8 cellular contexts compared by ENCODE assay signal in genomic region chr3:71421820-71422566, GRCh38.
A peak's percentile ranks its signal among the peaks of the same experiment; 100 is the strongest.
DNase-seq lines count a peak whose midpoint lies in the region; ATAC-seq, FAIRE-seq and TF ChIP-seq lines count a peak whose summit lies in the region.

No MANE protein-coding gene starts in this region.

- H3K4me1 Mint-ChIP-seq in memory B cell = peaks cover 49% of the 10 kb centered on the region

- no peak for TF ChIP-seq CTCF in left lung (IDR thresholded peaks at IDR 0.05)
- no peak for TF ChIP-seq CTCF in right atrium auricular region (IDR thresholded peaks at IDR 0.05)

- peak; percentile 94 for ATAC-seq in GM21737 (IDR thresholded peaks at IDR 0.05; ENCODE audit: unreplicated experiment)
- peak; percentile 91 for ATAC-seq in memory B cell (ENCODE audit: low read depth)
- no peak for ATAC-seq in left lung

- H3K36me3 Mint-ChIP-seq in memory B cell = peaks cover 3% of the 10 kb centered on the region

- peak overlapping the region; percentile 100 for H3K27ac Mint-ChIP-seq in memory B cell

- no peaks in the 10 kb centered on the region for H3K27me3 ChIP-seq in left lung
- H3K27me3 ChIP-seq in right atrium auricular region = no peaks in the 10 kb centered on the region

- intact Hi-C loops in left lung (cut with DNase I) = no loop called here

- peaks cover 1% of the 10 kb centered on the region for H3K9me3 Mint-ChIP-seq in memory B cell

- H3K4me3 ChIP-seq in left lung (no peak overlapping the region), right atrium auricular region (no peak overlapping the region)

- peak; percentile 49 for DNase-seq in GM18507 (ENCODE audit: extremely low spot score, insufficient read length, low read depth)
- peak; percentile 27 for DNase-seq in NOMO-1 treated with dmso at 0.1 percent for 144 hours (lab: John Stamatoyannopoulos, UW; ENCODE audit: unreplicated experiment)
- peak in 1 of 2 donors; percentile 49 for DNase-seq in memory B cell (ENCODE audit: low spot score in 2 of 2)
- DNase-seq in COLO829 (ENCODE audit: low spot score) = no peak
- DNase-seq in NCI-H226 = no peak
- DNase-seq in left lung = no peak
- no peak for DNase-seq in right atrium auricular region (ENCODE audit: low spot score)

- H3K27ac ChIP-seq in left lung = no peak overlapping the region
- H3K27ac ChIP-seq in right atrium auricular region = no peak overlapping the region

- H3K36me3 ChIP-seq in left lung (no peaks in the 10 kb centered on the region), right atrium auricular region (no peaks in the 10 kb centered on the region)

- H3K4me1 ChIP-seq in left lung = peaks cover 0 to 24% of the 10 kb centered on the region in 2 donors
- H3K4me1 ChIP-seq in right atrium auricular region = peaks cover 0 to 10% of the 10 kb centered on the region in 2 donors

- H3K4me3 Mint-ChIP-seq in memory B cell = peak overlapping the region; percentile 77

- no peaks in the 10 kb centered on the region for H3K27me3 Mint-ChIP-seq in memory B cell

- H3K9me3 ChIP-seq in left lung = no peaks in the 10 kb centered on the region
- H3K9me3 ChIP-seq in right atrium auricular region = no peaks in the 10 kb centered on the region

- FAIRE-seq in GM18507 (lab: Jason Lieb, UNC) = peak; percentile 97

Comparison
In these comparisons a context has a peak if more than half of its experiments do, and no peak if none do; other contexts are left out.
1. DNase-seq: peak in GM18507 (single experiment) and NOMO-1 treated with dmso at 0.1 percent for 144 hours (single experiment); none in COLO829 (single experiment), NCI-H226 (single experiment), left lung (0 of 2) and right atrium auricular region (single experiment).